Comparison of ENCODE assay signal across 1 cellular context in the genomic region with DNA sequence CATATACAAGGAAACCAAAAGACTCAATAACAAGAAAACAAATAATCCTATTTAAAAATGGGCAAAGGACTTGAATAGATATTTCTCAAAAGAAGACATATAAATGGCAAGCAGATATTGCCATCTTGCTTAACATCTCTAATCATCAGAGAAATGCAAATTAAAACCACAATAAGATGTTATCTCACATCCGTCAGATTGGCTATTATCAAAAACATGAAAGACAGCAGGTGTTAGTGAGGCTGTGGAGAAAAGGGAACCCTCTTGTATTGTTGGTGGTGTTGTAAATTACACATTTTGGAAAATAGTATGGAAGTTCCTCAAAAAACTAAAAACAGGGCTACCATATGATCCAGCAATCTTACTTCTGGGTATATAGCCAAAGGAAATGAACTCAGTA.
TF ChIP-seq lines count a peak whose summit lies in the region.

No MANE protein-coding gene starts in this region.

TF ChIP-seq in GM12878, 131 proteins besides CTCF, POLR2A, EP300 and RAD21:
- TF ChIP-seq SMARCA5 (IDR thresholded peaks at IDR 0.05) (no peak), FOXK2 (IDR thresholded peaks at IDR 0.05) (no peak), SMAD5 (IDR thresholded peaks at IDR 0.05; ENCODE audit: low read depth) (no peak), ZNF384 (IDR thresholded peaks at IDR 0.05; ENCODE audit: borderline replicate concordance, low read depth, low read length) (no peak), POLR2AphosphoS2 (IDR thresholded peaks at IDR 0.05; ENCODE audit: low read depth, low read length) (no peak), EZH2 (IDR thresholded peaks at IDR 0.05; ENCODE audit: borderline replicate concordance, control insufficient read depth, low read depth, low read length) (no peak), ZNF217 (IDR thresholded peaks at IDR 0.05) (no peak), ZBED1 (IDR thresholded peaks at IDR 0.05; ENCODE audit: borderline replicate concordance) (no peak)
- TF ChIP-seq, protein P1, sequence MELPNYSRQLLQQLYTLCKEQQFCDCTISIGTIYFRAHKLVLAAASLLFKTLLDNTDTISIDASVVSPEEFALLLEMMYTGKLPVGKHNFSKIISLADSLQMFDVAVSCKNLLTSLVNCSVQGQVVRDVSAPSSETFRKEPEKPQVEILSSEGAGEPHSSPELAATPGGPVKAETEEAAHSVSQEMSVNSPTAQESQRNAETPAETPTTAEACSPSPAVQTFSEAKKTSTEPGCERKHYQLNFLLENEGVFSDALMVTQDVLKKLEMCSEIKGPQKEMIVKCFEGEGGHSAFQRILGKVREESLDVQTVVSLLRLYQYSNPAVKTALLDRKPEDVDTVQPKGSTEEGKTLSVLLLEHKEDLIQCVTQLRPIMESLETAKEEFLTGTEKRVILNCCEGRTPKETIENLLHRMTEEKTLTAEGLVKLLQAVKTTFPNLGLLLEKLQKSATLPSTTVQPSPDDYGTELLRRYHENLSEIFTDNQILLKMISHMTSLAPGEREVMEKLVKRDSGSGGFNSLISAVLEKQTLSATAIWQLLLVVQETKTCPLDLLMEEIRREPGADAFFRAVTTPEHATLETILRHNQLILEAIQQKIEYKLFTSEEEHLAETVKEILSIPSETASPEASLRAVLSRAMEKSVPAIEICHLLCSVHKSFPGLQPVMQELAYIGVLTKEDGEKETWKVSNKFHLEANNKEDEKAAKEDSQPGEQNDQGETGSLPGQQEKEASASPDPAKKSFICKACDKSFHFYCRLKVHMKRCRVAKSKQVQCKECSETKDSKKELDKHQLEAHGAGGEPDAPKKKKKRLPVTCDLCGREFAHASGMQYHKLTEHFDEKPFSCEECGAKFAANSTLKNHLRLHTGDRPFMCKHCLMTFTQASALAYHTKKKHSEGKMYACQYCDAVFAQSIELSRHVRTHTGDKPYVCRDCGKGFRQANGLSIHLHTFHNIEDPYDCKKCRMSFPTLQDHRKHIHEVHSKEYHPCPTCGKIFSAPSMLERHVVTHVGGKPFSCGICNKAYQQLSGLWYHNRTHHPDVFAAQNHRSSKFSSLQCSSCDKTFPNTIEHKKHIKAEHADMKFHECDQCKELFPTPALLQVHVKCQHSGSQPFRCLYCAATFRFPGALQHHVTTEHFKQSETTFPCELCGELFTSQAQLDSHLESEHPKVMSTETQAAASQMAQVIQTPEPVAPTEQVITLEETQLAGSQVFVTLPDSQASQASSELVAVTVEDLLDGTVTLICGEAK (IDR thresholded peaks at IDR 0.05; ENCODE audit: borderline replicate concordance) = no peak
- TF ChIP-seq, protein P2, sequence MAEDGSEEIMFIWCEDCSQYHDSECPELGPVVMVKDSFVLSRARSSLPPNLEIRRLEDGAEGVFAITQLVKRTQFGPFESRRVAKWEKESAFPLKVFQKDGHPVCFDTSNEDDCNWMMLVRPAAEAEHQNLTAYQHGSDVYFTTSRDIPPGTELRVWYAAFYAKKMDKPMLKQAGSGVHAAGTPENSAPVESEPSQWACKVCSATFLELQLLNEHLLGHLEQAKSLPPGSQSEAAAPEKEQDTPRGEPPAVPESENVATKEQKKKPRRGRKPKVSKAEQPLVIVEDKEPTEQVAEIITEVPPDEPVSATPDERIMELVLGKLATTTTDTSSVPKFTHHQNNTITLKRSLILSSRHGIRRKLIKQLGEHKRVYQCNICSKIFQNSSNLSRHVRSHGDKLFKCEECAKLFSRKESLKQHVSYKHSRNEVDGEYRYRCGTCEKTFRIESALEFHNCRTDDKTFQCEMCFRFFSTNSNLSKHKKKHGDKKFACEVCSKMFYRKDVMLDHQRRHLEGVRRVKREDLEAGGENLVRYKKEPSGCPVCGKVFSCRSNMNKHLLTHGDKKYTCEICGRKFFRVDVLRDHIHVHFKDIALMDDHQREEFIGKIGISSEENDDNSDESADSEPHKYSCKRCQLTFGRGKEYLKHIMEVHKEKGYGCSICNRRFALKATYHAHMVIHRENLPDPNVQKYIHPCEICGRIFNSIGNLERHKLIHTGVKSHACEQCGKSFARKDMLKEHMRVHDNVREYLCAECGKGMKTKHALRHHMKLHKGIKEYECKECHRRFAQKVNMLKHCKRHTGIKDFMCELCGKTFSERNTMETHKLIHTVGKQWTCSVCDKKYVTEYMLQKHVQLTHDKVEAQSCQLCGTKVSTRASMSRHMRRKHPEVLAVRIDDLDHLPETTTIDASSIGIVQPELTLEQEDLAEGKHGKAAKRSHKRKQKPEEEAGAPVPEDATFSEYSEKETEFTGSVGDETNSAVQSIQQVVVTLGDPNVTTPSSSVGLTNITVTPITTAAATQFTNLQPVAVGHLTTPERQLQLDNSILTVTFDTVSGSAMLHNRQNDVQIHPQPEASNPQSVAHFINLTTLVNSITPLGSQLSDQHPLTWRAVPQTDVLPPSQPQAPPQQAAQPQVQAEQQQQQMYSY (CRISPR knock-in tag; IDR thresholded peaks at IDR 0.05) = no peak
TF ChIP-seq in GM12878: peak in this region for 0.
